In genomic region chr13:97106323-97106722, GRCh38 we compare ENCODE assay signal across 25 cellular contexts.
"Had no signal": no experiment of that assay in that cellular context is flagged by ENCODE, and none has a peak within 500 bp of the region (broad histone marks: within the 10 kb centered on the region; RNA-seq: fewer than 3 reads in every experiment).

No MANE protein-coding gene starts in this region.

- ATAC-seq: naive thymus-derived CD8-positive, alpha-beta T cell; natural killer cell treated with Interleukin-12 subunit alpha and Interleukin-12 subunit beta and Interleukin-15 and Interleukin-18, amount 100 ng/mL, for 72 hours; psoas muscle; right cardiac atrium; right lobe of liver; stimulated activated effector memory CD8-positive, alpha-beta T cell treated with anti-CD3 and anti-CD28 coated beads, Interleukin-12 subunit alpha, Interleukin-12 subunit beta, amount 100 ng/mL, for 72 hours; stimulated activated naive B cell treated with anti-CD40 and anti-IgM and Interleukin-4, amounts not matched to agents 10 μg/mL and 1 μg/mL and 100 μg/mL, for 72 hours had no signal

- H3K36me3 ChIP-seq: neutrophil, right lobe of liver, sigmoid colon, stomach, tibial nerve, upper lobe of left lung, vagina had no signal

- DNase-seq: naive B cell; naive thymus-derived CD8-positive, alpha-beta T cell; nephron progenitor cell; nucleus accumbens; posterior cingulate gyrus; psoas muscle; right cardiac atrium; right lobe of liver; sigmoid colon; small intestine; stimulated activated CD4-positive, alpha-beta T cell treated with anti-CD3 and anti-CD28 coated beads, Interleukin-15, amount 100 ng/mL, for 24 hours; stimulated activated CD4-positive, alpha-beta T cell treated with anti-CD3 and anti-CD28 coated beads, Interleukin-2, amount 100 ng/mL, for 24 hours; stimulated activated CD4-positive, alpha-beta T cell treated with anti-CD3 and anti-CD28 coated beads, Interleukin-2, amount 100 ng/mL, for 48 hours; stimulated activated CD4-positive, alpha-beta T cell treated with anti-CD3 and anti-CD28 coated beads, Interleukin-4, amount 100 ng/mL, for 24 hours; stimulated activated naive B cell treated with anti-CD40 and anti-IgM and Interleukin-4, amounts not matched to agents 10 μg/mL and 1 μg/mL and 100 μg/mL, for 72 hours; stimulated activated naive CD4-positive, alpha-beta T cell treated with Interleukin-2 at 50 U/mL for 16 hours; stomach; trophoblast cell; upper lobe of left lung had no signal

- H3K4me1 ChIP-seq: parathyroid adenoma, vagina had no signal

- H3K9me3 ChIP-seq: neutrophil, psoas muscle, right lobe of liver, sigmoid colon, stomach, tibial nerve, upper lobe of left lung, vagina had no signal

- H3K4me3 ChIP-seq: psoas muscle, right lobe of liver, sigmoid colon, stomach, tibial nerve, upper lobe of left lung, vagina had no signal

- H3K27me3 ChIP-seq: right lobe of liver, sigmoid colon, stomach, tibial nerve, upper lobe of left lung, vagina had no signal

- H3K27ac ChIP-seq: neutrophil, parathyroid adenoma, psoas muscle, right lobe of liver, sigmoid colon, stomach, tibial nerve, upper lobe of left lung, vagina had no signal
